17 cellular contexts compared by ENCODE assay signal in genomic region chr12:109156036-109156435, GRCh38. TPM values are rescaled to one million over a fixed set of nuclear protein-coding genes. Genes with fewer than 3 reads are reported as not detected.
A peak's percentile ranks its signal among the peaks of the same experiment; 100 is the strongest.
DNase-seq lines count a peak whose midpoint lies in the region; ATAC-seq, FAIRE-seq and TF ChIP-seq lines count a peak whose summit lies in the region.
"Had no signal": no experiment of that assay in that cellular context is flagged by ENCODE, and none has a peak within 500 bp of the region (broad histone marks: within the 10 kb centered on the region; RNA-seq: fewer than 3 reads in every experiment).

No MANE protein-coding gene starts in this region.

- no peaks in the 10 kb centered on the region for H3K27me3 ChIP-seq in HepG2 (ENCODE audit: control insufficient read depth in 1 of 2, insufficient read depth in 2 of 2, low read length in 2 of 2)
- no peaks in the 10 kb centered on the region for H3K27me3 ChIP-seq in right lobe of liver
- H3K27me3 ChIP-seq in vagina = no peaks in the 10 kb centered on the region
- H3K27me3 ChIP-seq: uterus had no signal

- H3K4me3 Mint-ChIP-seq in activated T-helper 17 cell treated with anti-CD3 and anti-CD28 coated beads, Interleukin-2, amount 50 U/mL, for 72 hours = peak overlapping the region; percentile 93
- H3K4me3 Mint-ChIP-seq in activated CD4-positive, alpha-beta memory T cell treated with anti-CD3 and anti-CD28 coated beads for 36 hours = no peak overlapping the region

- H3K4me1 ChIP-seq in HepG2 (ENCODE audit: insufficient read depth, low read length) (peaks cover 33% of the 10 kb centered on the region), right lobe of liver (peaks cover 0 to 91% (median 26%) of the 10 kb centered on the region in 4 donors), vagina (peaks cover 65% of the 10 kb centered on the region)

- intact Hi-C loops in HepG2 (cut with micrococcal nuclease; ENCODE audit: unreplicated experiment) = no loop called here
- intact Hi-C loops in right lobe of liver (cut with DNase I) = no loop called here
- intact Hi-C loops in vagina (cut with DNase I) = no loop called here
- intact Hi-C loops in activated CD4-positive, alpha-beta memory T cell treated with anti-CD3 and anti-CD28 coated beads for 36 hours (cut with micrococcal nuclease) = no loop called here

- DNase-seq in HepG2 (ENCODE audit: low spot score) = no peak
- DNase-seq in right lobe of liver = no peak
- peak; percentile 43 for DNase-seq in mesenteric fat pad (ENCODE audit: low spot score)
- DNase-seq in vagina (ENCODE audit: extremely low spot score in 2 of 2) = no peak
- DNase-seq in activated CD4-positive, alpha-beta memory T cell treated with anti-CD3 and anti-CD28 coated beads for 36 hours = no peak
- DNase-seq: activated CD4-positive, alpha-beta T cell treated with anti-CD3 and anti-CD28 coated beads, Interleukin-2, amount 50 U/mL, for 4 hours; AML-193; cerebellar nuclear complex; mesendoderm; NCI-H2107; NCI-H774; uterus had no signal

- no peaks in the 10 kb centered on the region for H4K20me1 ChIP-seq in HepG2 (ENCODE audit: insufficient read depth, low read length)

- POLR2A ChIA-PET in HepG2 (lab: Yijun Ruan, JAX) = no interaction called here
- POLR2A ChIA-PET in activated CD4-positive, alpha-beta memory T cell treated with anti-CD3 and anti-CD28 coated beads for 36 hours (lab: Charles Lee) = no interaction called here

- H3K36me3 Mint-ChIP-seq in activated T-helper 17 cell treated with anti-CD3 and anti-CD28 coated beads, Interleukin-2, amount 50 U/mL, for 72 hours (ENCODE audit: low read depth) = no peaks in the 10 kb centered on the region
- H3K36me3 Mint-ChIP-seq in activated CD4-positive, alpha-beta memory T cell treated with anti-CD3 and anti-CD28 coated beads for 36 hours = no peaks in the 10 kb centered on the region
- H3K36me3 Mint-ChIP-seq: stimulated activated effector memory CD8-positive, alpha-beta T cell treated with anti-CD3 and anti-CD28 coated beads, Interleukin-12 subunit alpha, Interleukin-12 subunit beta, amount 100 ng/mL, for 72 hours had no signal

- H2AFZ ChIP-seq in HepG2 (ENCODE audit: low read length) = no peak overlapping the region

- no peaks in the 10 kb centered on the region for H3K9me3 Mint-ChIP-seq in activated T-helper 17 cell treated with anti-CD3 and anti-CD28 coated beads, Interleukin-2, amount 50 U/mL, for 72 hours
- no peaks in the 10 kb centered on the region for H3K9me3 Mint-ChIP-seq in activated CD4-positive, alpha-beta memory T cell treated with anti-CD3 and anti-CD28 coated beads for 36 hours
- H3K9me3 Mint-ChIP-seq: stimulated activated effector memory CD8-positive, alpha-beta T cell treated with anti-CD3 and anti-CD28 coated beads, Interleukin-12 subunit alpha, Interleukin-12 subunit beta, amount 100 ng/mL, for 72 hours had no signal

- WGBS in HepG2 (ENCODE audit: low lambda C conversion rate) = 100% methylated on average over 5 of the region's 5 CpGs
- WGBS in right lobe of liver (ENCODE audit: insufficient coverage, low coverage, low lambda C conversion rate, missing lambda C conversion rate) = 91% methylated on average over 5 of the region's 5 CpGs

- ATAC-seq in HepG2 (no peak), right lobe of liver (no peak), GM21367 (IDR thresholded peaks at IDR 0.05; ENCODE audit: unreplicated experiment) (no peak), HG02571 (IDR thresholded peaks at IDR 0.05; ENCODE audit: unreplicated experiment) (no peak)
- ATAC-seq in activated T-helper 17 cell treated with anti-CD3 and anti-CD28 coated beads, Interleukin-2, amount 50 U/mL, for 72 hours (replicated peaks) = no peak
- ATAC-seq: stimulated activated effector memory CD8-positive, alpha-beta T cell treated with anti-CD3 and anti-CD28 coated beads, Interleukin-12 subunit alpha, Interleukin-12 subunit beta, amount 100 ng/mL, for 72 hours had no signal

- TF ChIP-seq EP300 in HepG2 (IDR thresholded peaks at IDR 0.05; ENCODE audit: low read depth in 2 of 2, low read length in 2 of 2) (no peak), HepG2 (CRISPR knock-in tag; IDR thresholded peaks at IDR 0.05; ENCODE audit: borderline replicate concordance) (no peak)

- TF ChIP-seq CTCF in HepG2 (CRISPR knock-in tag; IDR thresholded peaks at IDR 0.05) = no peak
- no peak for TF ChIP-seq CTCF in right lobe of liver (IDR thresholded peaks at IDR 0.05)
- no peak for TF ChIP-seq CTCF in vagina (IDR thresholded peaks at IDR 0.05)

- peaks cover 2% of the 10 kb centered on the region for H3K79me2 ChIP-seq in HepG2 (ENCODE audit: insufficient read depth, low read length)

- H3K27ac ChIP-seq in HepG2 (ENCODE audit: extremely low read length, insufficient read depth, low read length) (no peak overlapping the region), right lobe of liver (no peak overlapping the region), vagina (peak overlapping the region; percentile 91)

- no peak for TF ChIP-seq RAD21 in HepG2 (CRISPR knock-in tag; IDR thresholded peaks at IDR 0.05)

- H3K4me2 ChIP-seq in HepG2 (ENCODE audit: low read depth, low read length) = no peak overlapping the region

- no peak for TF ChIP-seq POLR2A in HepG2 (IDR thresholded peaks at IDR 0.05; ENCODE audit: insufficient read depth in 1 of 2, low read depth in 2 of 2, low read length in 2 of 2)
- TF ChIP-seq POLR2A in right lobe of liver (IDR thresholded peaks at IDR 0.05) = no peak
- TF ChIP-seq POLR2A in vagina (IDR thresholded peaks at IDR 0.05) = no peak

- BruUV-seq in HepG2 (replicated peaks; lab: Mats Ljungman, UMichigan) = no TSS peak

- H3K4me3 ChIP-seq in HepG2 (replicated peaks in 1 of 3; ENCODE audit: insufficient read depth in 1 of 3, low read depth in 2 of 3, low read length in 3 of 3) (no peak overlapping the region), right lobe of liver (no peak overlapping the region), vagina (peak overlapping the region; percentile 69 to 80)

- no peaks in the 10 kb centered on the region for H3K36me3 ChIP-seq in HepG2 (replicated peaks in 1 of 2; ENCODE audit: control insufficient read depth in 1 of 2, insufficient read depth in 2 of 2, low read length in 2 of 2)
- H3K36me3 ChIP-seq in right lobe of liver = peaks cover 0 to 1% (median 0%) of the 10 kb centered on the region in 4 donors
- H3K36me3 ChIP-seq in vagina = no peaks in the 10 kb centered on the region
- H3K36me3 ChIP-seq: uterus had no signal

- CTCF ChIA-PET in HepG2 (lab: Yijun Ruan, JAX; ENCODE audit: low intra/inter-chr PET ratio, low total read pairs) = no interaction called here
- CTCF ChIA-PET in activated CD4-positive, alpha-beta memory T cell treated with anti-CD3 and anti-CD28 coated beads for 36 hours (lab: Charles Lee) = interaction anchor here (2.6 kb wide), 1 partner anchor 44 kb away, joined by 9 read pairs; no protein-coding TSS in a partner anchor

- H3K9me3 ChIP-seq in HepG2 (ENCODE audit: low read length) (no peaks in the 10 kb centered on the region), right lobe of liver (no peaks in the 10 kb centered on the region), vagina (no peaks in the 10 kb centered on the region)
- H3K9me3 ChIP-seq: uterus had no signal

- no peak overlapping the region for H3K27ac Mint-ChIP-seq in activated T-helper 17 cell treated with anti-CD3 and anti-CD28 coated beads, Interleukin-2, amount 50 U/mL, for 72 hours
- no peak overlapping the region for H3K27ac Mint-ChIP-seq in activated CD4-positive, alpha-beta memory T cell treated with anti-CD3 and anti-CD28 coated beads for 36 hours

- no peaks in the 10 kb centered on the region for H3K4me1 Mint-ChIP-seq in activated T-helper 17 cell treated with anti-CD3 and anti-CD28 coated beads, Interleukin-2, amount 50 U/mL, for 72 hours
- H3K4me1 Mint-ChIP-seq in activated CD4-positive, alpha-beta memory T cell treated with anti-CD3 and anti-CD28 coated beads for 36 hours (ENCODE audit: low read depth) = peaks cover 14% of the 10 kb centered on the region

- H3K9ac ChIP-seq in HepG2 (ENCODE audit: insufficient read depth, low read depth, low read length) = no peak overlapping the region

- H3K27me3 Mint-ChIP-seq in activated T-helper 17 cell treated with anti-CD3 and anti-CD28 coated beads, Interleukin-2, amount 50 U/mL, for 72 hours = no peaks in the 10 kb centered on the region
- no peaks in the 10 kb centered on the region for H3K27me3 Mint-ChIP-seq in activated CD4-positive, alpha-beta memory T cell treated with anti-CD3 and anti-CD28 coated beads for 36 hours

- in situ Hi-C loops in HepG2 (cut with HindIII; ENCODE audit: extremely low pct_ligation_motif_present, low pct_unique_long_range_greater_than_20kb) = no loop called here

- FAIRE-seq in HepG2 (lab: Jason Lieb, UNC) = no peak
- FAIRE-seq: HTR-8/SVneo had no signal

RNA-seq across cellular contexts. Expression of gene ACACB, which starts 39.6 kb away (rescaled TPM):
- total RNA-seq in HepG2 (2016; rRNA removed; fragmentation: Illumina TruSeq; extraction: Trizol) (6.0 and 8.6 TPM in 2 replicates), right lobe of liver (100 to 1,000 TPM; 107 to 237 (median 187) TPM), mesenteric fat pad (1,896 TPM), vagina (130 TPM)
- 3.7 and 5.2 TPM in 2 replicates for total RNA-seq in HepG2 (2016; cell fraction: cytosol; rRNA removed; fragmentation: Illumina TruSeq; extraction: Trizol; ENCODE audit: low read depth)
- 4.7 and 10.3 TPM in 2 replicates for total RNA-seq in HepG2 (2016; cell fraction: insoluble cytoplasmic fraction; rRNA removed; fragmentation: Illumina TruSeq; extraction: Trizol)
- 4.2 and 5.9 TPM in 2 replicates for total RNA-seq in HepG2 (2016; cell fraction: membrane; rRNA removed; fragmentation: Illumina TruSeq; extraction: Trizol)
- 14.3 and 17.9 TPM in 2 replicates for total RNA-seq in HepG2 (2016; cell fraction: nucleus; rRNA removed; fragmentation: Illumina TruSeq; extraction: Trizol)
- polyA plus RNA-seq in HepG2 (2011; rRNA removed) = 6.2 and 6.4 TPM in 2 replicates
- 3.4 and 4.6 TPM in 2 replicates for polyA plus RNA-seq in HepG2 (2011; cell fraction: cytosol; rRNA removed)
- 18.8 and 19.2 TPM in 2 replicates for polyA plus RNA-seq in HepG2 (2011; cell fraction: nucleus; rRNA removed)
- polyA plus RNA-seq in HepG2 (2012) = 4.3 and 4.9 TPM in 2 replicates
- polyA plus RNA-seq in HepG2 (2016; cell fraction: cytosol; fragmentation: Illumina TruSeq; extraction: Trizol; ENCODE audit: low read depth) = 0.51 TPM in 2 replicates
- polyA plus RNA-seq in HepG2 (2016; cell fraction: insoluble cytoplasmic fraction; fragmentation: Illumina TruSeq; extraction: Trizol; ENCODE audit: low read depth) = 3.6 and 4.3 TPM in 2 replicates
- polyA plus RNA-seq in HepG2 (2016; cell fraction: membrane; fragmentation: Illumina TruSeq; extraction: Trizol; ENCODE audit: low read depth) = 1.0 and 1.2 TPM in 2 replicates
- 18.5 and 20.2 TPM in 2 replicates for polyA plus RNA-seq in HepG2 (2016; cell fraction: nucleus; fragmentation: Illumina TruSeq; extraction: Trizol; ENCODE audit: insufficient read depth, low read depth)
- 24.1 and 29.2 TPM in 2 replicates for polyA minus RNA-seq in HepG2 (2011; rRNA and poly(A)+ RNA removed; ENCODE audit: low replicate concordance)
- polyA minus RNA-seq in HepG2 (2011; cell fraction: cytosol; rRNA and poly(A)+ RNA removed) = 5.0 and 5.1 TPM in 2 replicates
- polyA minus RNA-seq in HepG2 (2011; cell fraction: nucleus; rRNA and poly(A)+ RNA removed) = 23.6 and 44.9 TPM in 2 replicates
- 10 to 100 TPM in 1 of 2 donors, 1 to 10 TPM in 1; 7.4 to 17.3 TPM for total RNA-seq in activated T-helper 17 cell treated with anti-CD3 and anti-CD28 coated beads, Interleukin-2, amount 50 U/mL, for 72 hours
- total RNA-seq in activated CD4-positive, alpha-beta memory T cell treated with anti-CD3 and anti-CD28 coated beads for 36 hours = 10 to 100 TPM; 11.1 to 12.7 TPM

RNA-seq across cellular contexts. Expression of gene UNG, which starts 58.6 kb away (rescaled TPM):
- total RNA-seq in HepG2 (2016; rRNA removed; fragmentation: Illumina TruSeq; extraction: Trizol) (114 and 144 TPM in 2 replicates), right lobe of liver (10 to 100 TPM; 16.3 to 42.7 (median 21.2) TPM), mesenteric fat pad (46.3 TPM), vagina (29.2 TPM)
- 14.1 and 15.1 TPM in 2 replicates for total RNA-seq in HepG2 (2016; cell fraction: cytosol; rRNA removed; fragmentation: Illumina TruSeq; extraction: Trizol; ENCODE audit: low read depth)
- 113 and 144 TPM in 2 replicates for total RNA-seq in HepG2 (2016; cell fraction: insoluble cytoplasmic fraction; rRNA removed; fragmentation: Illumina TruSeq; extraction: Trizol)
- 42.9 and 44.0 TPM in 2 replicates for total RNA-seq in HepG2 (2016; cell fraction: membrane; rRNA removed; fragmentation: Illumina TruSeq; extraction: Trizol)
- 46.7 and 49.9 TPM in 2 replicates for total RNA-seq in HepG2 (2016; cell fraction: nucleus; rRNA removed; fragmentation: Illumina TruSeq; extraction: Trizol)
- 20.5 and 23.3 TPM in 2 replicates for polyA plus RNA-seq in HepG2 (2011; rRNA removed)
- 18.8 and 19.2 TPM in 2 replicates for polyA plus RNA-seq in HepG2 (2011; cell fraction: cytosol; rRNA removed)
- polyA plus RNA-seq in HepG2 (2011; cell fraction: nucleus; rRNA removed) = 9.4 and 9.6 TPM in 2 replicates
- polyA plus RNA-seq in HepG2 (2012) = 24.4 and 35.2 TPM in 2 replicates
- 11.6 and 12.8 TPM in 2 replicates for polyA plus RNA-seq in HepG2 (2016; cell fraction: cytosol; fragmentation: Illumina TruSeq; extraction: Trizol; ENCODE audit: low read depth)
- polyA plus RNA-seq in HepG2 (2016; cell fraction: insoluble cytoplasmic fraction; fragmentation: Illumina TruSeq; extraction: Trizol; ENCODE audit: low read depth) = 144 TPM in 2 replicates
- 28.5 and 28.6 TPM in 2 replicates for polyA plus RNA-seq in HepG2 (2016; cell fraction: membrane; fragmentation: Illumina TruSeq; extraction: Trizol; ENCODE audit: low read depth)
- 65.0 and 67.4 TPM in 2 replicates for polyA plus RNA-seq in HepG2 (2016; cell fraction: nucleus; fragmentation: Illumina TruSeq; extraction: Trizol; ENCODE audit: insufficient read depth, low read depth)
- polyA minus RNA-seq in HepG2 (2011; rRNA and poly(A)+ RNA removed; ENCODE audit: low replicate concordance) = 11.1 and 15.9 TPM in 2 replicates
- 11.2 and 14.4 TPM in 2 replicates for polyA minus RNA-seq in HepG2 (2011; cell fraction: cytosol; rRNA and poly(A)+ RNA removed)
- 6.8 and 7.1 TPM in 2 replicates for polyA minus RNA-seq in HepG2 (2011; cell fraction: nucleus; rRNA and poly(A)+ RNA removed)
- total RNA-seq in activated T-helper 17 cell treated with anti-CD3 and anti-CD28 coated beads, Interleukin-2, amount 50 U/mL, for 72 hours = 10 to 100 TPM; 48.3 to 85.7 TPM
- total RNA-seq in activated CD4-positive, alpha-beta memory T cell treated with anti-CD3 and anti-CD28 coated beads for 36 hours = 10 to 100 TPM; 57.9 to 61.9 TPM

Comparison
In these comparisons a context has a peak if more than half of its experiments do, and no peak if none do; other contexts are left out.
1. H3K4me3 ChIP-seq: peak in vagina (2 of 2); none in HepG2 (0 of 3) and right lobe of liver (0 of 3).